Comparison of ENCODE assay signal across 8 cellular contexts in the genomic region with DNA sequence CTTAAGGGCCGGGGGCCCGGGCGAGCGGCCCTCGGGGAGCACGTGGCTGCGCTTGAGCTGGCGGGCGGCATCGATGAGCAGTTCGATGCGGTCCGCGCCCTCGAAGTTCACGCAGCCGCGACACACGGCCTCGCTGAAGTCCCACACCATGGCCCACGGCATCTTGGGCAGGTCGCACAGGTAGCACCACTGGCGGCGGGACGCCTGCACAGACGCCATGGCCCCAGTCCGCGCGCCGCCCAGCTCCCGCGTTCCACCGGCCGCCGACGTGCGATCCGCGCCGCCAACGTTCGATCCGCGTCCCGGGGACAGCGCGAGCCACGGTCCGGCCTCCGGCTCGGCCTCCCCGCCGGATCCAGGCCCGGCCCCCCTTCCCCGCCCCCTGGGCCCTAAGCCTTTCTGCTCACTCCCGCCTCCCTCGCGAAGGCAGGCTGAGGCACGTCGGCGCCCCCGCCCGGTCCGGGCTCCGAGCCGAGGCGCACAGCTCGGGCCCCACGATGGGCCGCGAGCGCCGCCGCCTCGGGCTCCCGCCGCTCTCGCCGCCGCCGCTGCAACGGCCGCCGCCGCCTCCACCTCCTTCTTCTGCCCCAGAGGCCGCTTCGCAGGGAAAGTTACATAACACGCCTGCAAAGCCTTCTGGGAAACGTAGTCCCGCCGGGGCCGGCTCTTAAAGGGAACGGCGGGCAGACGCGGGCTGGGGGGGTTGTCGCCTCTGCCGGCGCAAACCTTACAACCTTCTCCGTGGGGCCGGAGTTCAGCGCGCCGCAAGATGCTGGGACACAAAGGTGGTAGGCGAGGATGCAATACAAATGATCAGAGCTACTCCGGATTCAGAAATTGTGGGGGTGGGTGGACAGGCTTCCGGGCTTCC. TPM values are rescaled to one million over a fixed set of nuclear protein-coding genes. Genes with fewer than 3 reads are reported as not detected.
DNase-seq lines count a peak whose midpoint lies in the region; ATAC-seq and TF ChIP-seq lines count a peak whose summit lies in the region.

A gene with protein sequence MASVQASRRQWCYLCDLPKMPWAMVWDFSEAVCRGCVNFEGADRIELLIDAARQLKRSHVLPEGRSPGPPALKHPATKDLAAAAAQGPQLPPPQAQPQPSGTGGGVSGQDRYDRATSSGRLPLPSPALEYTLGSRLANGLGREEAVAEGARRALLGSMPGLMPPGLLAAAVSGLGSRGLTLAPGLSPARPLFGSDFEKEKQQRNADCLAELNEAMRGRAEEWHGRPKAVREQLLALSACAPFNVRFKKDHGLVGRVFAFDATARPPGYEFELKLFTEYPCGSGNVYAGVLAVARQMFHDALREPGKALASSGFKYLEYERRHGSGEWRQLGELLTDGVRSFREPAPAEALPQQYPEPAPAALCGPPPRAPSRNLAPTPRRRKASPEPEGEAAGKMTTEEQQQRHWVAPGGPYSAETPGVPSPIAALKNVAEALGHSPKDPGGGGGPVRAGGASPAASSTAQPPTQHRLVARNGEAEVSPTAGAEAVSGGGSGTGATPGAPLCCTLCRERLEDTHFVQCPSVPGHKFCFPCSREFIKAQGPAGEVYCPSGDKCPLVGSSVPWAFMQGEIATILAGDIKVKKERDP (minus strand): TSS at position 586 of the 871 bp plus-strand sequence. CDS start 367 bp downstream, at position 219.

- H3K9me3 Mint-ChIP-seq in activated T-cell treated with anti-CD3 and anti-CD28 coated beads, Interleukin-2, amount 50 U/mL, for 24 hours = no peaks in the 10 kb centered on the region

- TSS peak; percentile 85 for BruUV-seq in Panc1 (replicated peaks; lab: Mats Ljungman, UMichigan)

- peaks cover 38% of the 10 kb centered on the region for H3K4me1 Mint-ChIP-seq in activated T-cell treated with anti-CD3 and anti-CD28 coated beads, Interleukin-2, amount 50 U/mL, for 24 hours (ENCODE audit: low read depth)

- 0% methylated on average over 96 to 107 of the region's 107 CpGs for WGBS in esophagus, 2 donors

- in situ Hi-C loops in Panc1 (cut with HindIII; ENCODE audit: low pct_unique_long_range_greater_than_20kb, low sequenced_read_pairs) = no loop called here

- POLR2A ChIA-PET in Panc1 (lab: Charles Lee) = interaction anchor here (0.5 to 0.6 kb wide), 3 partner anchors 11 to 27 kb away, joined by 3 read pairs; no protein-coding TSS in a partner anchor

- peak within 1 kb of the TSS; percentile 93 for H3K27ac ChIP-seq in Panc1 (ENCODE audit: low read length)
- H3K27ac ChIP-seq in esophagus (ENCODE audit: low read depth in 2 of 2, low read length in 1 of 2) = peak within 1 kb of the TSS; percentile 90 to 95
- H3K27ac ChIP-seq in muscle layer of colon (ENCODE audit: low read depth, low read length) = peak within 1 kb of the TSS; percentile 89

- no peaks in the 10 kb centered on the region for H3K27me3 ChIP-seq in Panc1 (ENCODE audit: control insufficient read depth, insufficient read depth, low read length)
- H3K27me3 ChIP-seq in esophagus (ENCODE audit: control insufficient read depth in 1 of 2, insufficient read depth in 2 of 2, low read length in 2 of 2) = no peaks in the 10 kb centered on the region
- H3K27me3 ChIP-seq in muscle layer of colon (ENCODE audit: control insufficient read depth in 1 of 2, insufficient read depth in 2 of 2, low read length in 2 of 2) = no peaks in the 10 kb centered on the region

- no peaks in the 10 kb centered on the region for H3K36me3 ChIP-seq in Panc1 (ENCODE audit: control insufficient read depth, insufficient read depth, low read length)
- peaks cover 0 to 2% of the 10 kb centered on the region in 2 donors for H3K36me3 ChIP-seq in esophagus (ENCODE audit: control insufficient read depth in 2 of 2, insufficient read depth in 2 of 2, low read length in 1 of 2)
- H3K36me3 ChIP-seq in muscle layer of colon (ENCODE audit: insufficient read depth, low read length) = no peaks in the 10 kb centered on the region

- CTCF ChIA-PET in Panc1 (lab: Charles Lee) = interaction anchor here (0.7 to 0.9 kb wide), 2 partner anchors 17 to 241 kb away, joined by 4 to 10 read pairs; no protein-coding TSS in a partner anchor

- ATAC-seq in GM21576 (IDR thresholded peaks at IDR 0.05; ENCODE audit: unreplicated experiment) (peak; percentile 45), Panc1 (peak; percentile 76)

- intact Hi-C loops in Panc1 (cut with micrococcal nuclease; ENCODE audit: unreplicated experiment) = no loop called here

- H3K36me3 Mint-ChIP-seq in activated T-cell treated with anti-CD3 and anti-CD28 coated beads, Interleukin-2, amount 50 U/mL, for 24 hours (ENCODE audit: low read depth) = peaks cover 11% of the 10 kb centered on the region

- peaks cover 9% of the 10 kb centered on the region for H3K4me1 ChIP-seq in Panc1 (ENCODE audit: control insufficient read depth, insufficient read depth, low read length)
- H3K4me1 ChIP-seq in esophagus (ENCODE audit: control insufficient read depth in 2 of 2, insufficient read depth in 2 of 2, low read length in 1 of 2) = peaks cover 9 to 21% of the 10 kb centered on the region in 2 donors
- H3K4me1 ChIP-seq in muscle layer of colon (ENCODE audit: insufficient read depth, low read length) = peaks cover 33% of the 10 kb centered on the region

- peak within 1 kb of the TSS; percentile 94 for H3K9ac ChIP-seq in muscle layer of colon (ENCODE audit: low read length)

- peaks cover 3% of the 10 kb centered on the region for H3K27me3 Mint-ChIP-seq in activated T-cell treated with anti-CD3 and anti-CD28 coated beads, Interleukin-2, amount 50 U/mL, for 24 hours

- DNase-seq in D341Med (ENCODE audit: low spot score) (peak; percentile 92), KG1 (lab: John Stamatoyannopoulos, UW) (peak; percentile 87), Panc1 (ENCODE audit: low read depth, low spot score) (no peak)
- peak; percentile 90 for DNase-seq in activated T-cell treated with anti-CD3 and anti-CD28 coated beads, Interleukin-2, amount 50 U/mL, for 24 hours
- peak; percentile 92 for DNase-seq in stimulated activated CD8-positive, alpha-beta memory T cell treated with anti-CD3 and anti-CD28 coated beads, Interleukin-4, amount 100 ng/mL, for 48 hours

- H3K27ac Mint-ChIP-seq in activated T-cell treated with anti-CD3 and anti-CD28 coated beads, Interleukin-2, amount 50 U/mL, for 24 hours = peak within 1 kb of the TSS; percentile 97

- H3K4me3 Mint-ChIP-seq in activated T-cell treated with anti-CD3 and anti-CD28 coated beads, Interleukin-2, amount 50 U/mL, for 24 hours = peak within 1 kb of the TSS; percentile 86

- H3K4me3 ChIP-seq in Panc1 (ENCODE audit: low read depth in 2 of 2, low read length in 2 of 2) (peak within 1 kb of the TSS; percentile 51 to 69), esophagus (ENCODE audit: low read depth in 1 of 2, low read length in 2 of 2) (peak within 1 kb of the TSS; percentile 59 to 83), muscle layer of colon (ENCODE audit: low read depth in 1 of 2, low read length in 2 of 2) (peak within 1 kb of the TSS; percentile 77 to 84)

- no peaks in the 10 kb centered on the region for H3K9me3 ChIP-seq in Panc1 (ENCODE audit: control insufficient read depth, insufficient read depth, low read depth, low read length)
- H3K9me3 ChIP-seq in esophagus (ENCODE audit: control insufficient read depth in 2 of 2, insufficient read depth in 1 of 2, low read depth in 1 of 2, low read length in 1 of 2) = no peaks in the 10 kb centered on the region
- no peaks in the 10 kb centered on the region for H3K9me3 ChIP-seq in muscle layer of colon (ENCODE audit: low read length)

- no peak for TF ChIP-seq CTCF in Panc1 (IDR thresholded peaks at IDR 0.05)

RNA-seq across cellular contexts. Expression of the gene that starts here (rescaled TPM):
- 21.9 TPM for total RNA-seq in Panc1 (2021; ENCODE audit: unreplicated experiment)
- 22.4 TPM for polyA plus RNA-seq in Panc1 (2012; ENCODE audit: insufficient read length)
- 10 to 100 TPM in 1 of 2 donors, 1 to 10 TPM in 1; 9.0 to 10.6 TPM for polyA plus RNA-seq in esophagus
